In the genomic region with DNA sequence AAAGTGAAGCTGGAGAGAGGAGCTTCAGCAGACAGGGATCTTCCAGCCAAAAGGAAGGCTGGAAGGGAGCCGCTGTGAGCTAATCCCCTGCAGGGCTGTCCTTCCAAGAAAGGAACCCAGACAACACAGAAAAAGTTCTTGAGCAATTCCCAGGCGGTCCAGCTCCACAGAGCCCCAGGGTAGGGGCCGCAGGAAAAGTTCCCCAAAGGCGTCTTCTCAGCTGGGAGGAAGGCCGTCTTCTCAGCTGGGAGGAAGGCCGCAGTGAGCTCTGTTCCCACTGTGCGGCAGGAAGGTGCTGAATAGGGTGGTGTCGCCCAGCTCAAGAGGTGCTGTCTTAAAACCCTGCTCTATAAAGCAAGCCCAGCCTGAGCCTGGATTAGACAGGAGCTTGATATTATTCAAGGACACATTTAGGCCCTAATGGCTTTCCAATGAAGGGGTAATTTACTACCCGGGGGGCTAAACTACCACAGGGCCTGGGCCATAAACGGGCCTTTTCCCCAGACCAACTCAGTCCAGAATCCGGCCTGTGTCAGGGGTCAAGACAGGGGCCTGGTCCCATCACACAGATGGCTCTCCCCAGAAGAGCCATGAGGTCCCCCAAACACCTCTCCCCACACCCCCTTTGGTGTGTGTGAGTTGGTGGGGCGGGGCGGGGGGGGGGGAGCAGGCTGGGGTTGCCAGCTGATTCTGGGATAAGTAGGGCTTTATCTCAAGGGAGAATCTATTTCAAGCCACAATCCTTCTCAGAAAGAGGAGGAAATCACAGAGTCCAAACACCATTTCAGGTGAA, we compare ENCODE assay signal across 8 cellular contexts.
DNase-seq lines count a peak whose midpoint lies in the region; ATAC-seq and TF ChIP-seq lines count a peak whose summit lies in the region.

No MANE protein-coding gene starts in this region.

- H2AFZ ChIP-seq in mesenchymal stem cell (ENCODE audit: low read depth, low read length) = no peak overlapping the region

- CTCF ChIA-PET in activated CD4-positive, alpha-beta T cell treated with anti-CD3 and anti-CD28 coated beads, Interleukin-2, amount 10 ng/mL, durations not matched to agents 7 days and 5 days (lab: Charles Lee) = interaction anchor here (0.7 to 1.9 kb wide), 2 partner anchors 13 to 216 kb away, joined by 3 to 4 read pairs; no protein-coding TSS in a partner anchor

- no peak overlapping the region for H2AK5ac ChIP-seq in mesenchymal stem cell (ENCODE audit: low read length, severe bottlenecking)

- H4K91ac ChIP-seq in mesenchymal stem cell (ENCODE audit: low read length) = no peak overlapping the region

- H3K4me1 ChIP-seq in mesenchymal stem cell (ENCODE audit: control insufficient read depth, insufficient read depth, low read depth, low read length) = peaks cover 45% of the 10 kb centered on the region
- peaks cover 0 to 39% (median 18%) of the 10 kb centered on the region in 4 donors for H3K4me1 ChIP-seq in tibial artery

- POLR2A ChIA-PET in activated CD4-positive, alpha-beta T cell treated with anti-CD3 and anti-CD28 coated beads, Interleukin-2, amount 10 ng/mL, durations not matched to agents 7 days and 5 days (lab: Charles Lee) = no interaction called here

- no peaks in the 10 kb centered on the region for H3K27me3 Mint-ChIP-seq in activated CD4-positive, alpha-beta T cell treated with anti-CD3 and anti-CD28 coated beads, Interleukin-2, amount 10 ng/mL, durations not matched to agents 7 days and 5 days

- no peak overlapping the region for H3K23ac ChIP-seq in mesenchymal stem cell (ENCODE audit: low read length in 2 of 2)

- no peak overlapping the region for H3K14ac ChIP-seq in mesenchymal stem cell (ENCODE audit: low read length in 2 of 2)

- 17% methylated on average over 9 of the region's 13 CpGs for WGBS in mesenchymal stem cell

- H3K18ac ChIP-seq in mesenchymal stem cell (ENCODE audit: low read depth in 1 of 2, low read length in 2 of 2) = no peak overlapping the region

- ATAC-seq in HG03565 (IDR thresholded peaks at IDR 0.05; ENCODE audit: unreplicated experiment) (no peak), GM21737 (IDR thresholded peaks at IDR 0.05; ENCODE audit: unreplicated experiment) (no peak)

- TF ChIP-seq CTCF in tibial artery (IDR thresholded peaks at IDR 0.05) = no peak

- no peak overlapping the region for H2BK15ac ChIP-seq in mesenchymal stem cell (ENCODE audit: low read depth, poor library complexity, severe bottlenecking)

- no peaks in the 10 kb centered on the region for H3K27me3 ChIP-seq in mesenchymal stem cell (ENCODE audit: control insufficient read depth in 1 of 2, insufficient read depth in 1 of 2, low read length in 2 of 2)
- no peaks in the 10 kb centered on the region for H3K27me3 ChIP-seq in tibial artery

- no peak overlapping the region for H3K27ac Mint-ChIP-seq in activated CD4-positive, alpha-beta T cell treated with anti-CD3 and anti-CD28 coated beads, Interleukin-2, amount 10 ng/mL, durations not matched to agents 7 days and 5 days

- H3K4me3 Mint-ChIP-seq in activated CD4-positive, alpha-beta T cell treated with anti-CD3 and anti-CD28 coated beads, Interleukin-2, amount 10 ng/mL, durations not matched to agents 7 days and 5 days = peak overlapping the region; percentile 45

- no peak overlapping the region for H2BK12ac ChIP-seq in mesenchymal stem cell (ENCODE audit: low read length in 2 of 2)

- H3K4me3 ChIP-seq in mesenchymal stem cell (ENCODE audit: insufficient read depth in 1 of 2, low read depth in 1 of 2, low read length in 2 of 2) = peak overlapping the region in 1 of 2 experiments; percentile 80
- H3K4me3 ChIP-seq in tibial artery = peak overlapping the region in 1 of 2 donors; percentile 75

- H3K27ac ChIP-seq in cingulate gyrus (ENCODE audit: low read depth, low read length) = peak overlapping the region; percentile 75
- H3K27ac ChIP-seq in mesenchymal stem cell (ENCODE audit: low read length, poor library complexity, severe bottlenecking) = peak overlapping the region; percentile 75
- H3K27ac ChIP-seq in tibial artery = peak overlapping the region; percentile 33 to 61

- H3K9me3 Mint-ChIP-seq in activated CD4-positive, alpha-beta T cell treated with anti-CD3 and anti-CD28 coated beads, Interleukin-2, amount 10 ng/mL, durations not matched to agents 7 days and 5 days = no peaks in the 10 kb centered on the region

- H3K36me3 ChIP-seq in mesenchymal stem cell (ENCODE audit: control insufficient read depth in 1 of 2, insufficient read depth in 2 of 2, low read depth in 1 of 2, low read length in 2 of 2) (peaks cover 0 to 6% of the 10 kb centered on the region in 2 experiments), tibial artery (no peaks in the 10 kb centered on the region)

- H3K4me2 ChIP-seq in mesenchymal stem cell (ENCODE audit: low read length, poor library complexity, severe bottlenecking) = peak overlapping the region; percentile 73

- H3K36me3 Mint-ChIP-seq in activated CD4-positive, alpha-beta T cell treated with anti-CD3 and anti-CD28 coated beads, Interleukin-2, amount 10 ng/mL, durations not matched to agents 7 days and 5 days (ENCODE audit: low read depth) = peaks cover 4% of the 10 kb centered on the region

- no peak overlapping the region for H2BK5ac ChIP-seq in mesenchymal stem cell (ENCODE audit: low read depth, low read length, poor library complexity, severe bottlenecking)

- H3K4me1 Mint-ChIP-seq in activated CD4-positive, alpha-beta T cell treated with anti-CD3 and anti-CD28 coated beads, Interleukin-2, amount 10 ng/mL, durations not matched to agents 7 days and 5 days = peaks cover 29% of the 10 kb centered on the region

- H3K9ac ChIP-seq in mesenchymal stem cell (ENCODE audit: low read length) = peak overlapping the region; percentile 66

- no peak overlapping the region for H4K8ac ChIP-seq in mesenchymal stem cell (ENCODE audit: low read length)

- no peak for DNase-seq in activated CD4-positive, alpha-beta T cell treated with anti-CD3 and anti-CD28 coated beads, Interleukin-2, amount 10 ng/mL, durations not matched to agents 7 days and 5 days
- DNase-seq in activated CD4-positive, alpha-beta T cell treated with anti-CD3 and anti-CD28 coated beads, Interleukin-2, amount 50 U/mL, for 1 hour = no peak
- peak; percentile 71 for DNase-seq in mesenchymal stem cell
- no peak for DNase-seq in tibial artery
- DNase-seq in activated CD8-positive, alpha-beta memory T cell treated with anti-CD3 and anti-CD28 coated beads for 24 hours = no peak

- intact Hi-C loops in tibial artery (cut with DNase I; ENCODE audit: low total_unique reads) = loop anchor here (2.0 kb wide), 1 partner anchor 123 kb away; a partner anchor contains a TSS

- H3K4ac ChIP-seq in mesenchymal stem cell (ENCODE audit: low read depth in 1 of 2, low read length in 2 of 2) = peak overlapping the region in 1 of 2 experiments; percentile 30

- peak overlapping the region; percentile 27 for H2BK120ac ChIP-seq in mesenchymal stem cell (ENCODE audit: low read depth, low read length)

- H3K9me3 ChIP-seq in mesenchymal stem cell (ENCODE audit: control insufficient read depth, low read length) (no peaks in the 10 kb centered on the region), tibial artery (no peaks in the 10 kb centered on the region)

- H3K79me1 ChIP-seq in mesenchymal stem cell (replicated peaks; ENCODE audit: low read length, poor library complexity, severe bottlenecking) = peaks cover 5% of the 10 kb centered on the region
